In genomic region chr5:112823656-112824055, GRCh38 we compare ENCODE assay signal across 19 cellular contexts. TPM values are rescaled to one million over a fixed set of nuclear protein-coding genes. Genes with fewer than 3 reads are reported as not detected.
DNase-seq lines count a peak whose midpoint lies in the region; ATAC-seq and TF ChIP-seq lines count a peak whose summit lies in the region.
"Had no signal": no experiment of that assay in that cellular context is flagged by ENCODE, and none has a peak within 500 bp of the region (broad histone marks: within the 10 kb centered on the region; RNA-seq: fewer than 3 reads in every experiment).

No MANE protein-coding gene starts in this region.

- DNase-seq in activated T-cell treated with anti-CD3 and anti-CD28 coated beads, Interleukin-2, amount 50 U/mL, for 72 hours = no peak
- no peak for DNase-seq in activated T-cell treated with anti-CD3 and anti-CD28 coated beads, Interleukin-2, amount 50 U/mL, for 1 hour
- DNase-seq in naive B cell (no peak), occipital lobe (lab: John Stamatoyannopoulos, UW) (no peak), SKM-1 treated with dmso at 0.1 percent for 144 hours (lab: John Stamatoyannopoulos, UW; ENCODE audit: unreplicated experiment) (no peak), dorsolateral prefrontal cortex (no peak), endothelial cell (ENCODE audit: low spot score) (no peak)
- DNase-seq: CD8-positive, alpha-beta T cell; DMS79; IMR-90; MG63; NCI-H1092; NCI-H1436 treated with DMSO at 0.1 percent for 48 hours; NCI-H2029 treated with DMSO at 0.1 percent for 48 hours; NCI-H524 had no signal

- no peaks in the 10 kb centered on the region for H3K4me1 Mint-ChIP-seq in activated T-cell treated with anti-CD3 and anti-CD28 coated beads, Interleukin-2, amount 50 U/mL, for 72 hours (ENCODE audit: low read depth)
- H3K4me1 Mint-ChIP-seq in naive B cell (peaks cover 18 to 26% (median 25%) of the 10 kb centered on the region in 3 donors), endothelial cell (ENCODE audit: unreplicated experiment) (peaks cover 21% of the 10 kb centered on the region)

- H3K4me3 Mint-ChIP-seq in activated T-cell treated with anti-CD3 and anti-CD28 coated beads, Interleukin-2, amount 50 U/mL, for 72 hours = no peak overlapping the region
- H3K4me3 Mint-ChIP-seq in naive B cell = peak overlapping the region in 1 of 8 donors; percentile 50
- no peak overlapping the region for H3K4me3 Mint-ChIP-seq in endothelial cell (ENCODE audit: unreplicated experiment)
- H3K4me3 Mint-ChIP-seq: CD8-positive, alpha-beta T cell had no signal

- H3K27ac ChIP-seq in VCaP (peak overlapping the region; percentile 59), dorsolateral prefrontal cortex (peak overlapping the region in 9 of 59 donors; percentile 2 to 78 (median 17))
- H3K27ac ChIP-seq: BLaER1 treated with 17β-estradiol and CSF1 and Interleukin-3, amounts not matched to agents 10 nM and 100 nM; HL-60 had no signal

- no peak overlapping the region for H3K4me3 ChIP-seq in dorsolateral prefrontal cortex
- H3K4me3 ChIP-seq: BLaER1 treated with 17β-estradiol and CSF1 and Interleukin-3, amounts not matched to agents 10 nM and 100 nM; HAP-1; MG63 had no signal

- no peak for ATAC-seq in activated T-cell treated with anti-CD3 and anti-CD28 coated beads, Interleukin-2, amount 50 U/mL, for 72 hours (replicated peaks in 1 of 2)
- ATAC-seq in naive B cell (ENCODE audit: low read depth in 2 of 2) = no peak
- ATAC-seq: CD8-positive, alpha-beta T cell had no signal

- intact Hi-C loops in dorsolateral prefrontal cortex (cut with DNase I) = no loop called here

- H3K36me3 Mint-ChIP-seq in activated T-cell treated with anti-CD3 and anti-CD28 coated beads, Interleukin-2, amount 50 U/mL, for 72 hours (ENCODE audit: insufficient read depth in 2 of 2) = peaks cover 0 to 5% of the 10 kb centered on the region in 2 donors
- H3K36me3 Mint-ChIP-seq in naive B cell (peaks cover 34 to 41% of the 10 kb centered on the region in 2 donors), endothelial cell (ENCODE audit: low read depth, unreplicated experiment) (peaks cover 38% of the 10 kb centered on the region)

- no peak for TF ChIP-seq CTCF in VCaP (conservative IDR thresholded peaks at IDR 0.05)
- TF ChIP-seq CTCF in dorsolateral prefrontal cortex (IDR thresholded peaks at IDR 0.05 in 54 of 56, conservative IDR thresholded peaks at IDR 0.05 in 2 of 56; ENCODE audit: low read depth in 1 of 56, partially characterized antibody in 56 of 56) = no peak
- no peak for TF ChIP-seq CTCF in endothelial cell (IDR thresholded peaks at IDR 0.05; ENCODE audit: unreplicated experiment)

- H3K27me3 Mint-ChIP-seq in activated T-cell treated with anti-CD3 and anti-CD28 coated beads, Interleukin-2, amount 50 U/mL, for 72 hours (ENCODE audit: low read depth) = no peaks in the 10 kb centered on the region
- no peaks in the 10 kb centered on the region for H3K27me3 Mint-ChIP-seq in naive B cell
- H3K27me3 Mint-ChIP-seq in endothelial cell (ENCODE audit: unreplicated experiment) = no peaks in the 10 kb centered on the region

- H3K27ac Mint-ChIP-seq in activated T-cell treated with anti-CD3 and anti-CD28 coated beads, Interleukin-2, amount 50 U/mL, for 72 hours = peak overlapping the region; percentile 43
- H3K27ac Mint-ChIP-seq in naive B cell (peak overlapping the region in 5 of 6 donors; percentile 27 to 97 (median 80)), endothelial cell (ENCODE audit: unreplicated experiment) (no peak overlapping the region)

- no peaks in the 10 kb centered on the region for H3K27me3 ChIP-seq in dorsolateral prefrontal cortex
- H3K27me3 ChIP-seq: BLaER1 treated with 17β-estradiol and CSF1 and Interleukin-3, amounts not matched to agents 10 nM and 100 nM; MG63 had no signal

- H3K9me3 Mint-ChIP-seq in activated T-cell treated with anti-CD3 and anti-CD28 coated beads, Interleukin-2, amount 50 U/mL, for 72 hours = no peaks in the 10 kb centered on the region
- no peaks in the 10 kb centered on the region for H3K9me3 Mint-ChIP-seq in naive B cell
- no peaks in the 10 kb centered on the region for H3K9me3 Mint-ChIP-seq in endothelial cell (ENCODE audit: unreplicated experiment)
- H3K9me3 Mint-ChIP-seq: CD8-positive, alpha-beta T cell had no signal

RNA-seq across cellular contexts. Expression of gene SRP19, which starts 37.4 kb away (rescaled TPM):
- total RNA-seq in activated T-cell treated with anti-CD3 and anti-CD28 coated beads, Interleukin-2, amount 50 U/mL, for 72 hours = 10 to 100 TPM; 41.4 to 47.6 TPM
- polyA plus RNA-seq in naive B cell (ENCODE audit: low read depth in 6 of 6) = 100 to 1,000 TPM; 104 to 153 (median 121) TPM
- total RNA-seq in occipital lobe (33.8 TPM), dorsolateral prefrontal cortex (10 to 100 TPM; 17.9 to 55.3 (median 37.1) TPM), endothelial cell (ENCODE audit: unreplicated experiment) (42.7 TPM)
